In genomic region chr6:131948692-131949614, GRCh38 we compare ENCODE assay signal across 9 cellular contexts. TPM values are rescaled to one million over a fixed set of nuclear protein-coding genes. Genes with fewer than 3 reads are reported as not detected.
DNase-seq lines count a peak whose midpoint lies in the region; ATAC-seq and TF ChIP-seq lines count a peak whose summit lies in the region.
"Had no signal": no experiment of that assay in that cellular context is flagged by ENCODE, and none has a peak within 500 bp of the region (broad histone marks: within the 10 kb centered on the region; RNA-seq: fewer than 3 reads in every experiment).

No MANE protein-coding gene starts in this region.

- TF ChIP-seq CTCF in HEK293 (tag by site-specific recombination; IDR thresholded peaks at IDR 0.05) (no peak), MCF 10A (IDR thresholded peaks at IDR 0.05; ENCODE audit: unreplicated experiment) (no peak), kidney epithelial cell (IDR thresholded peaks at IDR 0.05; ENCODE audit: insufficient read depth, low read length, poor library complexity, severe bottlenecking) (no peak), smooth muscle cell (IDR thresholded peaks at IDR 0.05; ENCODE audit: borderline replicate concordance, insufficient read depth, poor library complexity, severe bottlenecking) (no peak)

- peaks cover 0 to 8% of the 10 kb centered on the region in 2 experiments; a peak in 1 of 3 replicates for H3K36me3 ChIP-seq in HEK293 (ENCODE audit: control insufficient read depth in 2 of 2, insufficient read depth in 1 of 2, low read length in 2 of 2)
- H3K36me3 ChIP-seq in kidney epithelial cell (ENCODE audit: control insufficient read depth, insufficient read depth, low read length) = peaks cover 2% of the 10 kb centered on the region
- no peaks in the 10 kb centered on the region for H3K36me3 ChIP-seq in smooth muscle cell (ENCODE audit: low read depth)

- in situ Hi-C loops in KBM-7 (cut with MboI; ENCODE audit: low pct_unique_long_range_greater_than_20kb, low sequenced_read_pairs) = no loop called here

- H3K9me3 ChIP-seq in HEK293 (ENCODE audit: control insufficient read depth, insufficient read depth, low read depth, low read length) (no peaks in the 10 kb centered on the region), smooth muscle cell (replicated peaks; ENCODE audit: low read depth) (no peaks in the 10 kb centered on the region)

- no peaks in the 10 kb centered on the region for H3K9me3 Mint-ChIP-seq in MCF 10A (ENCODE audit: unreplicated experiment)
- H3K9me3 Mint-ChIP-seq in activated naive CD8-positive, alpha-beta T cell treated with anti-CD3 and anti-CD28 coated beads for 36 hours = no peaks in the 10 kb centered on the region

- ATAC-seq in GM18505 (IDR thresholded peaks at IDR 0.05; ENCODE audit: unreplicated experiment) = no peak

- no TSS peak for BruUV-seq in MCF 10A (replicated peaks; lab: Mats Ljungman, UMichigan)

- intact Hi-C loops in MCF 10A (cut with micrococcal nuclease) = no loop called here

- H3K4me3 ChIP-seq in HEK293 (ENCODE audit: low read depth, low read length) = peak overlapping the region; percentile 73
- H3K4me3 ChIP-seq in kidney epithelial cell (ENCODE audit: low read depth, low read length) = peak overlapping the region; percentile 57
- H3K4me3 ChIP-seq in smooth muscle cell = peak overlapping the region; percentile 75

- no peak overlapping the region for H2AFZ ChIP-seq in smooth muscle cell (ENCODE audit: low read depth)

- peak overlapping the region; percentile 85 for H3K4me2 ChIP-seq in smooth muscle cell

- H3K4me1 ChIP-seq in HEK293 (ENCODE audit: control insufficient read depth, insufficient read depth, low read length) (peaks cover 11% of the 10 kb centered on the region), smooth muscle cell (ENCODE audit: low read depth) (peaks cover 23% of the 10 kb centered on the region)

- POLR2A ChIA-PET in HEK293 (lab: Yijun Ruan, JAX) (interaction anchor here (0.6 to 3.3 kb wide), 8 partner anchors 10 to 564 kb away, joined by 3 to 62 read pairs (median 4); partner anchors contain the start of gene STX7), MCF 10A (lab: Yijun Ruan, JAX) (interaction anchor here (0.6 to 1.8 kb wide), 8 partner anchors 11 to 321 kb away, joined by 3 to 7 read pairs (median 3); partner anchors contain the start of gene MED23)

- H3K9ac ChIP-seq in smooth muscle cell (ENCODE audit: low read depth) = peak overlapping the region; percentile 87

- H3K36me3 Mint-ChIP-seq in MCF 10A (ENCODE audit: insufficient read depth, unreplicated experiment) = peaks cover 42% of the 10 kb centered on the region
- H3K36me3 Mint-ChIP-seq in activated naive CD8-positive, alpha-beta T cell treated with anti-CD3 and anti-CD28 coated beads for 36 hours = no peaks in the 10 kb centered on the region

- CTCF ChIA-PET in HEK293 (lab: Yijun Ruan, JAX) = interaction anchor here (0.5 to 9.1 kb wide), 14 partner anchors 9 to 871 kb away, joined by 3 to 113 read pairs (median 5); partner anchors contain the start of gene STX7
- CTCF ChIA-PET in MCF 10A (lab: Yijun Ruan, JAX) = interaction anchor here (0.5 to 4.2 kb wide), 36 partner anchors 8 to 1421 kb away, joined by 3 to 19 read pairs (median 4); no protein-coding TSS in a partner anchor

- peaks cover 32% of the 10 kb centered on the region for H3K4me1 Mint-ChIP-seq in MCF 10A (ENCODE audit: insufficient read depth, unreplicated experiment)
- H3K4me1 Mint-ChIP-seq in activated naive CD8-positive, alpha-beta T cell treated with anti-CD3 and anti-CD28 coated beads for 36 hours = peaks cover 7% of the 10 kb centered on the region

- H3K27me3 ChIP-seq in kidney epithelial cell (ENCODE audit: control insufficient read depth, insufficient read depth, low read length) (no peaks in the 10 kb centered on the region), smooth muscle cell (ENCODE audit: low read depth) (no peaks in the 10 kb centered on the region)

- H4K20me1 ChIP-seq in smooth muscle cell (ENCODE audit: low read depth) = peaks cover 26% of the 10 kb centered on the region

- peak overlapping the region; percentile 88 for H3K4me3 Mint-ChIP-seq in MCF 10A (ENCODE audit: unreplicated experiment)
- no peak overlapping the region for H3K4me3 Mint-ChIP-seq in activated naive CD8-positive, alpha-beta T cell treated with anti-CD3 and anti-CD28 coated beads for 36 hours

- peaks cover 7% of the 10 kb centered on the region for H3K79me2 ChIP-seq in smooth muscle cell (ENCODE audit: low read depth)

- no peak for TF ChIP-seq POLR2A in GM18505 (IDR thresholded peaks at IDR 0.05; ENCODE audit: borderline replicate concordance, extremely low read depth, insufficient read depth, insufficient read length)

- H3K27ac Mint-ChIP-seq in MCF 10A (ENCODE audit: low read depth, unreplicated experiment) = peak overlapping the region; percentile 76
- no peak overlapping the region for H3K27ac Mint-ChIP-seq in activated naive CD8-positive, alpha-beta T cell treated with anti-CD3 and anti-CD28 coated beads for 36 hours

- H3F3A ChIP-seq in smooth muscle cell (ENCODE audit: low read depth) = peaks cover 37% of the 10 kb centered on the region

- no peak overlapping the region for H3K27ac ChIP-seq in HEK293 (ENCODE audit: extremely low read depth, low read depth, low read length)
- peak overlapping the region; percentile 88 for H3K27ac ChIP-seq in smooth muscle cell (ENCODE audit: low read depth)

- WGBS in smooth muscle cell (ENCODE audit: low lambda C conversion rate) = 46% methylated on average over 18 of the region's 18 CpGs

- peak; percentile 23 for DNase-seq in MCF 10A (ENCODE audit: unreplicated experiment)
- DNase-seq in kidney epithelial cell (ENCODE audit: low read depth) = peak; percentile 18
- no peak for DNase-seq in smooth muscle cell (lab: John Stamatoyannopoulos, UW; ENCODE audit: unreplicated experiment)
- no peak for DNase-seq in activated naive CD4-positive, alpha-beta T cell treated with anti-CD3 and anti-CD28 coated beads, Interleukin-2, amount 50 U/mL, for 16 hours
- no peak for DNase-seq in activated naive CD8-positive, alpha-beta T cell treated with anti-CD3 and anti-CD28 coated beads for 36 hours
- no peak for DNase-seq in KBM-7
- DNase-seq: stimulated activated CD4-positive, alpha-beta T cell treated with anti-CD3 and anti-CD28 coated beads, Interleukin-1b, Interleukin-23, amount 100 ng/mL, for 48 hours had no signal

- no peaks in the 10 kb centered on the region for H3K27me3 Mint-ChIP-seq in MCF 10A (ENCODE audit: insufficient read depth, unreplicated experiment)
- H3K27me3 Mint-ChIP-seq in activated naive CD8-positive, alpha-beta T cell treated with anti-CD3 and anti-CD28 coated beads for 36 hours = peaks cover 78% of the 10 kb centered on the region

TF ChIP-seq in HEK293, 187 proteins besides CTCF, POLR2A, EP300 and RAD21:
- TF ChIP-seq KLF9 (tag by site-specific recombination; IDR thresholded peaks at IDR 0.05; ENCODE audit: low read depth) = no peak
- no peak for TF ChIP-seq ZNF747 (tag by site-specific recombination; IDR thresholded peaks at IDR 0.05)
- TF ChIP-seq ZNF664 (tag by site-specific recombination; IDR thresholded peaks at IDR 0.05) = no peak
- no peak for TF ChIP-seq ZNF426 (tag by site-specific recombination; IDR thresholded peaks at IDR 0.05)
- no peak for TF ChIP-seq ZFP37 (tag by site-specific recombination; IDR thresholded peaks at IDR 0.05)
- TF ChIP-seq ZNF792 (tag by site-specific recombination; IDR thresholded peaks at IDR 0.05) = no peak
- 0 out of 2 replicates have a peak, but pooled peaks have one; percentile 26 for TF ChIP-seq MEIS1 (CRISPR knock-in tag; IDR thresholded peaks at IDR 0.05; ENCODE audit: borderline replicate concordance)
- TF ChIP-seq SALL2 (tag by site-specific recombination; IDR thresholded peaks at IDR 0.05; ENCODE audit: borderline replicate concordance) = no peak
- 0 out of 2 replicates have a peak, but pooled peaks have one; percentile 10 for TF ChIP-seq HIC1 (tag by site-specific recombination; IDR thresholded peaks at IDR 0.05)
- no peak for TF ChIP-seq ZNF140 (tag by site-specific recombination; IDR thresholded peaks at IDR 0.05)
- TF ChIP-seq ZNF239 (tag by site-specific recombination; IDR thresholded peaks at IDR 0.05) = no peak
- TF ChIP-seq SCRT2 (tag by site-specific recombination; IDR thresholded peaks at IDR 0.05) = no peak
- no peak for TF ChIP-seq ATF2 (tag by site-specific recombination; IDR thresholded peaks at IDR 0.05; ENCODE audit: low read depth)

RNA-seq across cellular contexts. Expression of gene CCN2, which starts 2.2 kb away (rescaled TPM):
- total RNA-seq in MCF 10A (2022) (10.9 and 49.4 TPM in 2 replicates), kidney epithelial cell (172 and 194 TPM in 2 replicates), smooth muscle cell (1,180 and 1,197 TPM in 2 replicates)
- polyA plus RNA-seq in smooth muscle cell = 1,697 and 2,448 TPM in 2 replicates
- total RNA-seq in activated naive CD8-positive, alpha-beta T cell treated with anti-CD3 and anti-CD28 coated beads for 36 hours = not detected

Comparison
In these comparisons a context has a peak if more than half of its experiments do, and no peak if none do; other contexts are left out.
1. DNase-seq: peak in MCF 10A (single experiment) and kidney epithelial cell (single experiment); none in smooth muscle cell (single experiment), activated naive CD4-positive, alpha-beta T cell treated with anti-CD3 and anti-CD28 coated beads, Interleukin-2, amount 50 U/mL, for 16 hours (single experiment), activated naive CD8-positive, alpha-beta T cell treated with anti-CD3 and anti-CD28 coated beads for 36 hours (single experiment) and KBM-7 (single experiment).
2. RNA of gene CCN2, which starts 2.2 kb away (total RNA-seq): 1,180 to 1,197 TPM in smooth muscle cell, 172 to 194 TPM in kidney epithelial cell and 10.9 to 49.4 TPM in MCF 10A; not detected in activated naive CD8-positive, alpha-beta T cell treated with anti-CD3 and anti-CD28 coated beads for 36 hours; every median in the first group is over 10 times any median in the second.
3. Peak in every context shown above with its lines, with median percentiles within 50 percentile points of each other: H3K4me3 ChIP-seq.